Comparison of ENCODE assay signal across 12 cellular contexts in the genomic region with DNA sequence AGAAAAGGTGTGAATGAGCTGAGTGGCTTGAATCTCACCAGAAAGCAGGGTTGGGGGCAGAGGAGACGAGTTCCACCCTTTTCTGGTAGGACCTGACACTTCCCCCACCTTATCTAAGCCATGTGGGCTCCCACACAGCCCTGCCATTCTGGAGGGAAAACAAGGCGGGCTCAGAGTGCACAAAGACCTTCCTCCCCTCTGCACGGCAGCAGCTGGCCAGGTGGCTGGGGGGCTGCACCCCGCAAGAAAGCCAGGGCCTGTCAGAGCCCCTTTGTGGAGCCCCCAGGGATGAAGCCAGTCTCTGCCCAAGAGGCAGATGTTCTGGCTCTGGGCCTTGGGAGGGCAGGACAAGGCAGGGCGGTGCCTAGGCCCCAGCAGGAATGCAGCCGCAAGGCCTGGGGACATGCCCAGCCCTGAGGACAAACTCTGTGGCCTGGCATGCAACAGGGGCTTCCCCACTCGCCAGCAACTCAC. TPM values are rescaled to one million over a fixed set of nuclear protein-coding genes. Genes with fewer than 3 reads are reported as not detected.
DNase-seq lines count a peak whose midpoint lies in the region; ATAC-seq and TF ChIP-seq lines count a peak whose summit lies in the region.
"Had no signal": no experiment of that assay in that cellular context is flagged by ENCODE, and none has a peak within 500 bp of the region (broad histone marks: within the 10 kb centered on the region; RNA-seq: fewer than 3 reads in every experiment).

No MANE protein-coding gene starts in this region.

- CTCF ChIA-PET in Panc1 (lab: Charles Lee): interaction anchor here (0.6 to 0.7 kb wide), 2 partner anchors 14 to 29 kb away, joined by 3 read pairs; no protein-coding TSS in a partner anchor

- H3K27me3 ChIP-seq in BLaER1 (no peaks in the 10 kb centered on the region), Panc1 (ENCODE audit: control insufficient read depth, insufficient read depth, low read length) (no peaks in the 10 kb centered on the region)
- H3K27me3 ChIP-seq in effector memory CD4-positive, alpha-beta T cell (replicated peaks; ENCODE audit: control insufficient read depth, insufficient read depth, low read length, poor library complexity, severe bottlenecking): no peaks in the 10 kb centered on the region

- no peak overlapping the region for H3K9ac ChIP-seq in BLaER1

- intact Hi-C loops in Panc1 (cut with micrococcal nuclease; ENCODE audit: unreplicated experiment) (no loop called here), head of caudate nucleus (cut with DNase I) (no loop called here)

- H3K4me3 ChIP-seq in BLaER1: no peak overlapping the region
- no peak overlapping the region for H3K4me3 ChIP-seq in Panc1 (ENCODE audit: low read depth in 2 of 2, low read length in 2 of 2)
- no peak overlapping the region for H3K4me3 ChIP-seq in effector memory CD4-positive, alpha-beta T cell (ENCODE audit: insufficient read depth, low read depth, low read length, poor library complexity, severe bottlenecking)
- H3K4me3 ChIP-seq: SK-N-MC had no signal

- no TSS peak for BruUV-seq in Panc1 (replicated peaks; lab: Mats Ljungman, UMichigan)

- H3K4me2 ChIP-seq in BLaER1: no peak overlapping the region

- TF ChIP-seq CTCF in Panc1 (IDR thresholded peaks at IDR 0.05): no peak

- in situ Hi-C loops in Panc1 (cut with HindIII; ENCODE audit: low pct_unique_long_range_greater_than_20kb, low sequenced_read_pairs): no loop called here

- ATAC-seq in Panc1 (peak; percentile 63; the same call in 1 of the 2 replicates), GM18873 (IDR thresholded peaks at IDR 0.05; ENCODE audit: low FRiP score, unreplicated experiment) (no peak)

- H3K4me1 ChIP-seq in BLaER1 (no peaks in the 10 kb centered on the region), Panc1 (ENCODE audit: control insufficient read depth, insufficient read depth, low read length) (no peaks in the 10 kb centered on the region)
- H3K4me1 ChIP-seq in effector memory CD4-positive, alpha-beta T cell (ENCODE audit: control insufficient read depth, insufficient read depth, low read length, poor library complexity, severe bottlenecking): no peaks in the 10 kb centered on the region

- DNase-seq in Panc1 (ENCODE audit: low read depth, low spot score) (no peak), head of caudate nucleus (peak in 41 of 42 donors; percentile 31 to 89 (median 70)), pons (ENCODE audit: low spot score) (peak; percentile 63), HuH-7 (ENCODE audit: low spot score) (no peak)
- DNase-seq in effector CD4-positive, alpha-beta T cell: no peak
- no peak for DNase-seq in effector memory CD4-positive, alpha-beta T cell
- DNase-seq: CD4-positive, alpha-beta T cell had no signal

- peak overlapping the region; percentile 13; the same call in 1 of the 2 replicates for H3K27ac ChIP-seq in BLaER1
- no peak overlapping the region for H3K27ac ChIP-seq in Panc1 (ENCODE audit: low read length)
- H3K27ac ChIP-seq in effector memory CD4-positive, alpha-beta T cell (ENCODE audit: insufficient read depth, low read length, poor library complexity, severe bottlenecking): no peak overlapping the region
- H3K27ac ChIP-seq: SK-N-MC had no signal

- POLR2A ChIA-PET in Panc1 (lab: Charles Lee): no interaction called here

- H3K9me3 ChIP-seq in BLaER1 (no peaks in the 10 kb centered on the region), Panc1 (ENCODE audit: control insufficient read depth, insufficient read depth, low read depth, low read length) (no peaks in the 10 kb centered on the region)
- H3K9me3 ChIP-seq in effector memory CD4-positive, alpha-beta T cell (ENCODE audit: control insufficient read depth, low read length): no peaks in the 10 kb centered on the region

- H3K36me3 ChIP-seq in BLaER1 (peaks cover 98% of the 10 kb centered on the region), Panc1 (ENCODE audit: control insufficient read depth, insufficient read depth, low read length) (no peaks in the 10 kb centered on the region)
- H3K36me3 ChIP-seq in effector memory CD4-positive, alpha-beta T cell (ENCODE audit: control insufficient read depth, insufficient read depth, low read length): no peaks in the 10 kb centered on the region

- H4K20me1 ChIP-seq in BLaER1: peaks cover 50% of the 10 kb centered on the region

RNA-seq across cellular contexts. Expression of a gene that starts 48.4 kb away (rescaled TPM):
- total RNA-seq in Panc1 (2021; ENCODE audit: unreplicated experiment): 27.2 TPM
- polyA plus RNA-seq in Panc1 (2012; ENCODE audit: insufficient read length): 13.2 TPM

RNA-seq across cellular contexts. Expression of a gene that starts 53.9 kb away (rescaled TPM):
- not detected for total RNA-seq in Panc1 (2021; ENCODE audit: unreplicated experiment)
- not detected for polyA plus RNA-seq in Panc1 (2012; ENCODE audit: insufficient read length)
- total RNA-seq: CD4-positive, alpha-beta T cell; HT1080; neural crest cell had no signal

Comparison
In these comparisons a context has a peak if more than half of its experiments do, and no peak if none do; other contexts are left out.
1. DNase-seq: peak in head of caudate nucleus (41 of 42) and pons (single experiment); none in Panc1 (single experiment), HuH-7 (single experiment), effector CD4-positive, alpha-beta T cell (single experiment) and effector memory CD4-positive, alpha-beta T cell (0 of 3).